16 cellular contexts compared by ENCODE assay signal in genomic region chr3:143783856-143784370, GRCh38.
A peak's percentile ranks its signal among the peaks of the same experiment; 100 is the strongest.
DNase-seq lines count a peak whose midpoint lies in the region; TF ChIP-seq lines count a peak whose summit lies in the region.
"Had no signal": no experiment of that assay in that cellular context is flagged by ENCODE, and none has a peak within 500 bp of the region (broad histone marks: within the 10 kb centered on the region; RNA-seq: fewer than 3 reads in every experiment).

No MANE protein-coding gene starts in this region.

- no peaks in the 10 kb centered on the region for H3K9me3 ChIP-seq in smooth muscle cell (replicated peaks; ENCODE audit: low read depth)
- H3K9me3 ChIP-seq: Caco-2 had no signal

- no peak overlapping the region for H2AFZ ChIP-seq in smooth muscle cell (ENCODE audit: low read depth)
- H2AFZ ChIP-seq: GM23248, PC-9 had no signal

- H3K4me3 ChIP-seq in fibroblast of the aortic adventitia (ENCODE audit: low read depth, low read length) = no peak overlapping the region
- no peak overlapping the region for H3K4me3 ChIP-seq in smooth muscle cell
- H3K4me3 ChIP-seq: GM23248, K562, PC-9 had no signal

- no peaks in the 10 kb centered on the region for H3F3A ChIP-seq in smooth muscle cell (ENCODE audit: low read depth)

- H4K20me1 ChIP-seq in smooth muscle cell (ENCODE audit: low read depth) = no peaks in the 10 kb centered on the region

- no peak overlapping the region for H3K27ac ChIP-seq in smooth muscle cell (ENCODE audit: low read depth)
- H3K27ac ChIP-seq: GM23248, PC-9, RWPE1 had no signal

- H3K79me2 ChIP-seq in smooth muscle cell (ENCODE audit: low read depth) = no peaks in the 10 kb centered on the region

- peaks cover 8% of the 10 kb centered on the region for H3K4me1 ChIP-seq in smooth muscle cell (ENCODE audit: low read depth)
- H3K4me1 ChIP-seq: Caco-2 had no signal

- WGBS in smooth muscle cell (ENCODE audit: low lambda C conversion rate) = 17% methylated on average over 4 of the region's 4 CpGs

- no peaks in the 10 kb centered on the region for H3K27me3 ChIP-seq in smooth muscle cell (ENCODE audit: low read depth)

- DNase-seq in EH (ENCODE audit: low read depth) = peak; percentile 34
- peak; percentile 70 for DNase-seq in amniotic epithelial cell (ENCODE audit: low read depth)
- peak; percentile 27 for DNase-seq in fibroblast of the aortic adventitia (ENCODE audit: low read depth)
- no peak for DNase-seq in smooth muscle cell (lab: John Stamatoyannopoulos, UW; ENCODE audit: unreplicated experiment)
- no peak for DNase-seq in hypothalamus (lab: John Stamatoyannopoulos, UW)
- no peak for DNase-seq in hippocampal formation (lab: John Stamatoyannopoulos, UW)
- no peak for DNase-seq in NOMO-1 (lab: John Stamatoyannopoulos, UW; ENCODE audit: unreplicated experiment in 2 of 2)
- DNase-seq: Caco-2, GF-D8, GM23248, NCI-H1417, NCI-H187, NCI-H524, PC-9 had no signal

- H3K36me3 ChIP-seq in smooth muscle cell (ENCODE audit: low read depth) = no peaks in the 10 kb centered on the region

- no peak overlapping the region for H3K9ac ChIP-seq in smooth muscle cell (ENCODE audit: low read depth)
- H3K9ac ChIP-seq: GM23248 had no signal

- H3K4me2 ChIP-seq in smooth muscle cell = peak overlapping the region; percentile 3
- H3K4me2 ChIP-seq: PC-9 had no signal

- TF ChIP-seq CTCF in fibroblast of the aortic adventitia (IDR thresholded peaks at IDR 0.05; ENCODE audit: insufficient read depth, low read length) = no peak
- TF ChIP-seq CTCF in smooth muscle cell (IDR thresholded peaks at IDR 0.05; ENCODE audit: borderline replicate concordance, insufficient read depth, poor library complexity, severe bottlenecking) = no peak

Comparison
In these comparisons a context has a peak if more than half of its experiments do, and no peak if none do; other contexts are left out.
1. DNase-seq: peak in EH (single experiment), amniotic epithelial cell (single experiment) and fibroblast of the aortic adventitia (single experiment); none in smooth muscle cell (single experiment), hypothalamus (0 of 51), hippocampal formation (0 of 2) and NOMO-1 (0 of 2).